In genomic region chr5:151221574-151221973, GRCh38 we compare ENCODE assay signal across 9 cellular contexts. TPM values are rescaled to one million over a fixed set of nuclear protein-coding genes. Genes with fewer than 3 reads are reported as not detected.
DNase-seq lines count a peak whose midpoint lies in the region; ATAC-seq, FAIRE-seq and TF ChIP-seq lines count a peak whose summit lies in the region.
"Had no signal": no experiment of that assay in that cellular context is flagged by ENCODE, and none has a peak within 500 bp of the region (broad histone marks: within the 10 kb centered on the region; RNA-seq: fewer than 3 reads in every experiment).

No MANE protein-coding gene starts in this region.

- peak overlapping the region; percentile 96 to 99 (median 98) for H3K27ac Mint-ChIP-seq in naive B cell

- intact Hi-C loops in ascending aorta (cut with DNase I) = loop anchor here (5.0 kb wide), 1 partner anchor 94 kb away; no protein-coding TSS in a partner anchor

- no peaks in the 10 kb centered on the region for H3K9me3 ChIP-seq in ascending aorta

- peak; percentile 69 for DNase-seq in AG20443 (ENCODE audit: low spot score)
- DNase-seq in GM19239 (ENCODE audit: insufficient read length, low spot score) = no peak
- DNase-seq in ascending aorta (ENCODE audit: low spot score in 2 of 2) = no peak
- DNase-seq in naive B cell = no peak
- DNase-seq in UCSD-AML1 (lab: John Stamatoyannopoulos, UW; ENCODE audit: unreplicated experiment) = no peak
- DNase-seq in OCI-M1 (lab: John Stamatoyannopoulos, UW) = no peak
- DNase-seq in NCI-H1092 treated with DMSO at 0.1 percent for 48 hours (lab: John Stamatoyannopoulos, UW) = no peak
- DNase-seq: stimulated activated CD8-positive, alpha-beta memory T cell treated with anti-CD3 and anti-CD28 coated beads, Interleukin-4, amount 100 ng/mL, for 48 hours had no signal

- H3K27me3 ChIP-seq in ascending aorta = no peaks in the 10 kb centered on the region

- TF ChIP-seq CTCF in ascending aorta (IDR thresholded peaks at IDR 0.05) = no peak

- H3K36me3 Mint-ChIP-seq in naive B cell = peaks cover 28 to 30% of the 10 kb centered on the region in 2 donors

- H3K4me3 Mint-ChIP-seq in naive B cell = peak overlapping the region; percentile 78 to 96 (median 90)

- H3K4me1 Mint-ChIP-seq in naive B cell = peaks cover 69 to 86% (median 85%) of the 10 kb centered on the region in 3 donors

- H3K27ac ChIP-seq in ascending aorta = peak overlapping the region; percentile 55 to 77

- H3K27me3 Mint-ChIP-seq in naive B cell = no peaks in the 10 kb centered on the region

- ATAC-seq in naive B cell (ENCODE audit: low read depth in 2 of 2) (no peak), HG02623 (IDR thresholded peaks at IDR 0.05; ENCODE audit: unreplicated experiment) (no peak)

- FAIRE-seq in GM19239 (lab: Jason Lieb, UNC) = peak; percentile 42

- H3K9me3 Mint-ChIP-seq in naive B cell = no peaks in the 10 kb centered on the region

- peak overlapping the region in 1 of 2 donors; percentile 73 for H3K4me3 ChIP-seq in ascending aorta

- H3K36me3 ChIP-seq in ascending aorta = no peaks in the 10 kb centered on the region

- peaks cover 13 to 17% of the 10 kb centered on the region in 2 donors for H3K4me1 ChIP-seq in ascending aorta

RNA-seq across cellular contexts. Expression of gene CCDC69, which starts 2.3 kb away (rescaled TPM):
- 101 TPM for total RNA-seq in ascending aorta
- 100 to 1,000 TPM in 3 of 6 donors, 10 to 100 TPM in 3; 76.4 to 143 (median 98.1) TPM for polyA plus RNA-seq in naive B cell (ENCODE audit: low read depth in 6 of 6)

RNA-seq across cellular contexts. Expression of gene GM2A, which starts 31.4 kb away (rescaled TPM):
- 15.0 TPM for total RNA-seq in ascending aorta
- polyA plus RNA-seq in naive B cell (ENCODE audit: low read depth in 6 of 6) = 10 to 100 TPM; 37.6 to 74.5 (median 53.4) TPM
